In the genomic region with DNA sequence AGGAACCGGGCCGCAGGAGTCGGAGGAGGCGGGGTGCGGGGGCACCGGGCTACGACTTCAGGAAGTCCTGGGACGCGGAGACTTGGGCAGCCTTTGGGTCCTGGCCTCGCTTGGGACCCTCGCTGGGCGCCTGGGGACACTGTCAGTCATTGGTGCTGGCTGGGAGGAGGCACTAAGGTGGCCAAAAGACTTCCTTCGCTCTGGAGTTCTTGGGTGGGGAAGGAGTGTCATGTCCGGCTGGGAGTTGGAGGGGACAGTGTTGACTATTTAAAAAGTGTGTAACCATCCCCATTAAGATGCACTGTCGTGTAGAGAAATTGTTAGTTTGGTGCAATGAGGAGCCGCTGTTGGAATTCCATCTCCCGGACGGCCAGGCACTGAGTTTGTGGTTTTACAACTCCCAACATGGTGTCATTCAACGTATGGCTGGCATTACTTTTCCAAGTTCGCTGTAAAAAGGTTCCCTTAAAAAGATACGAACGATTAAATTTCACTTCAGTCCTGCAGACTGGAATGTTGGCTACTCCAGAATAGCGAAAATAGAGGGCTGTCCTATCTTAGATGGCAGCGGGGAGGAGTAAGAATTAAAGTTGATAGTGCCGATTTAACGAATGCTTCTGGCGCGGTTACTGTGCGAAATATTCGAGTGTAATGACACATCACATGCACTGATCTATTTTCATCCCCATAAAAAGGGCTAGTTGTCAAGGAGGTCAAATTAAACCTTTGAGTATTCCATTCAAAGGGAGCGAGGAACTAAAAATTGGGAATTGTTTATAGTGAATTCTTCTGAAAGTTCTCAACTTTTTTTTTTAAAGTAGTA, we compare ENCODE assay signal across 7 cellular contexts. TPM values are rescaled to one million over a fixed set of nuclear protein-coding genes. Genes with fewer than 3 reads are reported as not detected.
DNase-seq lines count a peak whose midpoint lies in the region; ATAC-seq lines count a peak whose summit lies in the region.

No MANE protein-coding gene starts in this region.

- H3K36me3 ChIP-seq in iPS DF 6.9 (ENCODE audit: control insufficient read depth, insufficient read depth, low read length), result no peaks in the 10 kb centered on the region

- whole genome bisulfite sequencing in iPS DF 6.9 (ENCODE audit: insufficient coverage, insufficient read length), result no CpG with 5 or more reads among the region's 31 CpGs

- H3K9me3 ChIP-seq in iPS DF 6.9 (ENCODE audit: control insufficient read depth, insufficient read depth, low read length), result no peaks in the 10 kb centered on the region

- no peaks in the 10 kb centered on the region for H3K27me3 Mint-ChIP-seq in IgD-negative memory B cell
- H3K27me3 Mint-ChIP-seq in activated naive CD8-positive, alpha-beta T cell treated with anti-CD3 and anti-CD28 coated beads, Interleukin-2, amount 50 U/mL, for 24 hours, result no peaks in the 10 kb centered on the region

- no peaks in the 10 kb centered on the region for H3K4me1 ChIP-seq in iPS DF 6.9 (ENCODE audit: control insufficient read depth, insufficient read depth, low read length)

- H3K27me3 ChIP-seq in iPS DF 6.9 (ENCODE audit: control insufficient read depth, insufficient read depth, low read length), result no peaks in the 10 kb centered on the region

- H3K4me3 Mint-ChIP-seq in IgD-negative memory B cell, result peak overlapping the region; percentile 95 to 99 (median 98)
- H3K4me3 Mint-ChIP-seq in activated naive CD8-positive, alpha-beta T cell treated with anti-CD3 and anti-CD28 coated beads, Interleukin-2, amount 50 U/mL, for 24 hours, result peak overlapping the region; percentile 92

- DNase-seq in activated naive CD8-positive, alpha-beta T cell treated with anti-CD3 and anti-CD28 coated beads, Interleukin-2, amount 50 U/mL, for 24 hours, result no peak
- DNase-seq in iPS DF 6.9 (ENCODE audit: low read depth, low spot score) (no peak), NCI-H2227 (lab: John Stamatoyannopoulos, UW; ENCODE audit: unreplicated experiment) (no peak)

- ATAC-seq in activated naive CD8-positive, alpha-beta T cell treated with anti-CD3 and anti-CD28 coated beads, Interleukin-2, amount 50 U/mL, for 24 hours, result no peak
- no peak for ATAC-seq in HG03378 (IDR thresholded peaks at IDR 0.05; ENCODE audit: unreplicated experiment)

- peaks cover 34 to 63% (median 50%) of the 10 kb centered on the region in 3 donors for H3K4me1 Mint-ChIP-seq in IgD-negative memory B cell
- peaks cover 64% of the 10 kb centered on the region for H3K4me1 Mint-ChIP-seq in activated naive CD8-positive, alpha-beta T cell treated with anti-CD3 and anti-CD28 coated beads, Interleukin-2, amount 50 U/mL, for 24 hours

- H3K27ac ChIP-seq in iPS DF 6.9 (ENCODE audit: low read length) (no peak overlapping the region), skin epidermis (peak overlapping the region; percentile 65 to 98 (median 93))

- no peaks in the 10 kb centered on the region for H3K9me3 Mint-ChIP-seq in IgD-negative memory B cell
- H3K9me3 Mint-ChIP-seq in activated naive CD8-positive, alpha-beta T cell treated with anti-CD3 and anti-CD28 coated beads, Interleukin-2, amount 50 U/mL, for 24 hours, result peaks cover 6% of the 10 kb centered on the region

- peaks cover 7% of the 10 kb centered on the region for H3K36me3 Mint-ChIP-seq in IgD-negative memory B cell
- peaks cover 27% of the 10 kb centered on the region for H3K36me3 Mint-ChIP-seq in activated naive CD8-positive, alpha-beta T cell treated with anti-CD3 and anti-CD28 coated beads, Interleukin-2, amount 50 U/mL, for 24 hours (ENCODE audit: low read depth)

- H3K27ac Mint-ChIP-seq in IgD-negative memory B cell, result peak overlapping the region; percentile 86 to 97 (median 93)
- H3K27ac Mint-ChIP-seq in activated naive CD8-positive, alpha-beta T cell treated with anti-CD3 and anti-CD28 coated beads, Interleukin-2, amount 50 U/mL, for 24 hours, result peak overlapping the region; percentile 52

- H3K4me3 ChIP-seq in GM08714 (ENCODE audit: low read length), result peak overlapping the region; percentile 93
- H3K4me3 ChIP-seq in iPS DF 6.9 (ENCODE audit: low read length), result peak overlapping the region; percentile 88
- peak overlapping the region; percentile 50 to 94 (median 88) for H3K4me3 ChIP-seq in skin epidermis

RNA-seq across cellular contexts. Expression of a gene that starts 0.8 kb away (rescaled TPM):
- 11.2 TPM for polyA plus RNA-seq in IgD-negative memory B cell

RNA-seq across cellular contexts. Expression of a gene that starts 33.3 kb away (rescaled TPM):
- not detected for polyA plus RNA-seq in IgD-negative memory B cell
